Comparison of ENCODE assay signal across 1 cellular context in genomic region chr6:169725270-169726048, GRCh38.
TF ChIP-seq lines count a peak whose summit lies in the region.

No MANE protein-coding gene starts in this region.

TF ChIP-seq in HepG2, 621 proteins besides CTCF, POLR2A, EP300 and RAD21 (continued from another document and continues in another):
- TF ChIP-seq ZNF503 (CRISPR knock-in tag; IDR thresholded peaks at IDR 0.05) (peak; percentile 59; the same call in 1 of the 2 replicates), ZNF614 (CRISPR knock-in tag; IDR thresholded peaks at IDR 0.05; ENCODE audit: borderline replicate concordance) (no peak; the same call in 1 of the 2 replicates), CCDC6 (CRISPR knock-in tag; IDR thresholded peaks at IDR 0.05) (no peak; the same call in 1 of the 2 replicates), SP5 (CRISPR knock-in tag; IDR thresholded peaks at IDR 0.05; ENCODE audit: borderline replicate concordance, low read depth) (peak; percentile 90), TCF7L2 (IDR thresholded peaks at IDR 0.05; ENCODE audit: low read depth, low read length) (no peak; the same call in 1 of the 2 replicates), ZNF510 (CRISPR knock-in tag; IDR thresholded peaks at IDR 0.05; ENCODE audit: low read depth) (no peak), CREB1 (IDR thresholded peaks at IDR 0.05) (peak; percentile 91), CREB1 (CRISPR knock-in tag; IDR thresholded peaks at IDR 0.05) (peak; percentile 76), SUZ12 (IDR thresholded peaks at IDR 0.05; ENCODE audit: low read depth, low read length) (no peak), CBX2 (IDR thresholded peaks at IDR 0.05; ENCODE audit: low read depth, low read length) (no peak), CBX2 (CRISPR knock-in tag; IDR thresholded peaks at IDR 0.05; ENCODE audit: low read depth) (no peak), MBD4 (IDR thresholded peaks at IDR 0.05; ENCODE audit: borderline replicate concordance, low read length) (no peak), GMEB2 (CRISPR knock-in tag; IDR thresholded peaks at IDR 0.05; ENCODE audit: low read depth) (no peak), ZNF263 (CRISPR knock-in tag; IDR thresholded peaks at IDR 0.05) (no peak), ZNF414 (CRISPR knock-in tag; IDR thresholded peaks at IDR 0.05) (no peak), ZNF546 (CRISPR knock-in tag; conservative IDR thresholded peaks at IDR 0.05) (no peak), THYN1 (CRISPR knock-in tag; IDR thresholded peaks at IDR 0.05; ENCODE audit: borderline replicate concordance, low read depth) (no peak), LRRFIP1 (CRISPR knock-in tag; conservative IDR thresholded peaks at IDR 0.05) (no peak), ZNF292 (CRISPR knock-in tag; IDR thresholded peaks at IDR 0.05; ENCODE audit: borderline replicate concordance, low read depth) (peak; percentile 15; the same call in 1 of the 2 replicates), ZNF530 (CRISPR knock-in tag; IDR thresholded peaks at IDR 0.05; ENCODE audit: low read depth) (0 out of 2 replicates have a peak, but pooled peaks have one; percentile 46), NR0B2 (CRISPR knock-in tag; IDR thresholded peaks at IDR 0.05) (no peak), E2F5 (CRISPR knock-in tag; conservative IDR thresholded peaks at IDR 0.05) (no peak), SNAPC2 (CRISPR knock-in tag; IDR thresholded peaks at IDR 0.05) (peak; percentile 76; the same call in 1 of the 2 replicates), ZNF574 (CRISPR knock-in tag; IDR thresholded peaks at IDR 0.05) (peak; percentile 53; the same call in 1 of the 2 replicates), MIER3 (CRISPR knock-in tag; IDR thresholded peaks at IDR 0.05; ENCODE audit: borderline replicate concordance) (peak; percentile 54), SMARCE1 (IDR thresholded peaks at IDR 0.05; ENCODE audit: borderline replicate concordance) (no peak), ATF7-NPFF (CRISPR knock-in tag; IDR thresholded peaks at IDR 0.05; ENCODE audit: low read depth) (no peak), THAP7 (CRISPR knock-in tag; IDR thresholded peaks at IDR 0.05) (no peak), JUND (CRISPR knock-in tag; IDR thresholded peaks at IDR 0.05) (peak; percentile 70; the same call in 1 of the 2 replicates), ZFP37 (CRISPR knock-in tag; IDR thresholded peaks at IDR 0.05; ENCODE audit: borderline replicate concordance) (peak; percentile 50; the same call in 1 of the 2 replicates), FUBP1 (CRISPR knock-in tag; IDR thresholded peaks at IDR 0.05; ENCODE audit: borderline replicate concordance) (peak; percentile 90; the same call in 1 of the 2 replicates), BATF2 (CRISPR knock-in tag; IDR thresholded peaks at IDR 0.05) (no peak), ZKSCAN1 (IDR thresholded peaks at IDR 0.05; ENCODE audit: low read length) (no peak), GATAD2A (CRISPR knock-in tag; IDR thresholded peaks at IDR 0.05) (peak; percentile 92), HMGXB4 (CRISPR knock-in tag; IDR thresholded peaks at IDR 0.05; ENCODE audit: borderline replicate concordance in 1 of 2, low read depth in 1 of 2) (peak in 1 of 2 experiments; percentile 7; a peak in 1 of 4 replicates), REXO4 (CRISPR knock-in tag; IDR thresholded peaks at IDR 0.05; ENCODE audit: borderline replicate concordance) (no peak), PAXIP1 (CRISPR knock-in tag; conservative IDR thresholded peaks at IDR 0.05) (peak; percentile 92), ZNF550 (CRISPR knock-in tag; IDR thresholded peaks at IDR 0.05; ENCODE audit: borderline replicate concordance) (no peak), RBAK (CRISPR knock-in tag; IDR thresholded peaks at IDR 0.05) (0 out of 2 replicates have a peak, but pooled peaks have one; percentile 1), TSC22D2 (CRISPR knock-in tag; IDR thresholded peaks at IDR 0.05; ENCODE audit: borderline replicate concordance) (no peak)
